Comparison of ENCODE assay signal across 3 cellular contexts in genomic region chr7:123665896-123666295, GRCh38.
TF ChIP-seq lines count a peak whose summit lies in the region.

No MANE protein-coding gene starts in this region.

TF ChIP-seq in SK-N-SH treated with all-trans-retinoic acid at 6 μM for 48 hours, 23 proteins besides CTCF, POLR2A, EP300 and RAD21:
- TF ChIP-seq TOX (CRISPR knock-in tag; IDR thresholded peaks at IDR 0.05; ENCODE audit: borderline replicate concordance) (no peak), ZFP30 (CRISPR knock-in tag; IDR thresholded peaks at IDR 0.05) (no peak), RARB (CRISPR knock-in tag; IDR thresholded peaks at IDR 0.05) (no peak), SNAI2 (CRISPR knock-in tag; IDR thresholded peaks at IDR 0.05) (no peak), GLIS3 (CRISPR knock-in tag; IDR thresholded peaks at IDR 0.05) (no peak), ESRRG (CRISPR knock-in tag; IDR thresholded peaks at IDR 0.05) (no peak), PPARA (CRISPR knock-in tag; IDR thresholded peaks at IDR 0.05; ENCODE audit: borderline replicate concordance) (no peak), ZFP3 (CRISPR knock-in tag; IDR thresholded peaks at IDR 0.05) (no peak), ZNF8 (CRISPR knock-in tag; IDR thresholded peaks at IDR 0.05) (no peak), TSHZ2 (CRISPR knock-in tag; IDR thresholded peaks at IDR 0.05) (no peak), CSRNP3 (CRISPR knock-in tag; IDR thresholded peaks at IDR 0.05) (no peak), BACH2 (CRISPR knock-in tag; IDR thresholded peaks at IDR 0.05; ENCODE audit: borderline replicate concordance) (no peak), CREB5 (CRISPR knock-in tag; IDR thresholded peaks at IDR 0.05; ENCODE audit: low read depth) (no peak)

TF ChIP-seq in SK-N-SH, 30 proteins besides CTCF, POLR2A, EP300 and RAD21:
- TF ChIP-seq USF1 (IDR thresholded peaks at IDR 0.05; ENCODE audit: borderline replicate concordance, low read depth) (no peak), MEF2A (IDR thresholded peaks at IDR 0.05; ENCODE audit: borderline replicate concordance, low read depth) (no peak), GABPA (IDR thresholded peaks at IDR 0.05; ENCODE audit: low read depth) (no peak), NFIC (IDR thresholded peaks at IDR 0.05; ENCODE audit: borderline replicate concordance) (no peak), NRF1 (IDR thresholded peaks at IDR 0.05; ENCODE audit: low read depth, low read length) (no peak), CHD2 (IDR thresholded peaks at IDR 0.05; ENCODE audit: low read length, partially characterized antibody) (no peak), MAX (IDR thresholded peaks at IDR 0.05; ENCODE audit: low read depth) (no peak), EZH2phosphoT487 (IDR thresholded peaks at IDR 0.05; ENCODE audit: borderline replicate concordance, low read depth) (no peak), YY1 (IDR thresholded peaks at IDR 0.05; ENCODE audit: low read depth) (no peak), PBX3 (IDR thresholded peaks at IDR 0.05) (no peak), MXI1 (IDR thresholded peaks at IDR 0.05; ENCODE audit: low read depth, low read length) (no peak), GATA2 (CRISPR knock-in tag; IDR thresholded peaks at IDR 0.05) (no peak), RFX5 (IDR thresholded peaks at IDR 0.05; ENCODE audit: low read length) (no peak), USF2 (IDR thresholded peaks at IDR 0.05; ENCODE audit: borderline replicate concordance, low read depth, low read length) (no peak), POLR2AphosphoS5 (IDR thresholded peaks at IDR 0.05; ENCODE audit: low read depth, low read length) (no peak), FOSL2 (IDR thresholded peaks at IDR 0.05; ENCODE audit: borderline replicate concordance, low read depth) (no peak)

TF ChIP-seq in GM12878, 131 proteins besides CTCF, POLR2A, EP300 and RAD21:
- TF ChIP-seq KLF5 (IDR thresholded peaks at IDR 0.05; ENCODE audit: partially characterized antibody) (no peak), ZSCAN29 (IDR thresholded peaks at IDR 0.05) (no peak), BRCA1 (IDR thresholded peaks at IDR 0.05; ENCODE audit: low read depth, low read length) (no peak), ATF7 (IDR thresholded peaks at IDR 0.05; ENCODE audit: low read depth) (no peak), HDAC6 (IDR thresholded peaks at IDR 0.05; ENCODE audit: unreplicated experiment) (no peak), SRF (IDR thresholded peaks at IDR 0.05; ENCODE audit: low read depth in 2 of 2, low read length in 2 of 2) (no peak), IKZF1 (conservative IDR thresholded peaks at IDR 0.05) (no peak), E4F1 (IDR thresholded peaks at IDR 0.05; ENCODE audit: borderline replicate concordance, partially characterized antibody) (no peak), BCLAF1 (IDR thresholded peaks at IDR 0.05) (no peak), ELK1 (IDR thresholded peaks at IDR 0.05; ENCODE audit: low read depth, low read length) (no peak), MYC (IDR thresholded peaks at IDR 0.05; ENCODE audit: insufficient read depth, insufficient read length, insufficient replicate concordance, low read length, severe bottlenecking) (no peak), NR2C2 (IDR thresholded peaks at IDR 0.05; ENCODE audit: borderline replicate concordance, control insufficient read depth, insufficient read length, low read depth) (no peak)
